14 cellular contexts compared by ENCODE assay signal in the genomic region with DNA sequence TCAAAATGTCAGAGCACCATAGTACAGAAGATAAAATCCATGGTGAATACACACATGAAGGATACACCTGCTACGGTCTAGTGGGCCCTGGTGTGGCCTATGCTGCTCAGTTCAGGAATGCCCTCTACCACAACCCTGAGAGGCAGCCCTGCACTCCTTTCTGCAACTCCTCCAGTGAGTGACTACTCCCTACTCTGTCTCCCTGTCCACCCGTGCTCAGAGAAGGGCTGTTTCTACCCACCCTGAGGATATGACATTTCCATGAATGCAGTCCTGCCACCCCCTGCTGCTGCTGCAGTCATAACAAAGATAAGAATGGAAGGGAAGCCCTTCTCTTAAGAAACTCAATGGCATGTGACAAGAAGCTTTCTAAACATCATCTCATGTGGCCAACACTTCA.
DNase-seq lines count a peak whose midpoint lies in the region; ATAC-seq and TF ChIP-seq lines count a peak whose summit lies in the region.
"Had no signal": no experiment of that assay in that cellular context is flagged by ENCODE, and none has a peak within 500 bp of the region (broad histone marks: within the 10 kb centered on the region; RNA-seq: fewer than 3 reads in every experiment).

No MANE protein-coding gene starts in this region.

- TF ChIP-seq CTCF in choroid plexus epithelial cell (conservative IDR thresholded peaks at IDR 0.05; ENCODE audit: low read depth, low read length) = no peak

- peaks cover 24% of the 10 kb centered on the region for H3K27me3 Mint-ChIP-seq in stimulated activated naive CD8-positive, alpha-beta T cell treated with anti-CD3 and anti-CD28 coated beads, Interleukin-15, amount 100 ng/mL, for 72 hours
- peaks cover 0 to 23% of the 10 kb centered on the region in 2 donors for H3K27me3 Mint-ChIP-seq in effector memory CD8-positive, alpha-beta T cell
- H3K27me3 Mint-ChIP-seq: CD4-positive, CD25-positive, alpha-beta regulatory T cell had no signal

- no peaks in the 10 kb centered on the region for H3K4me1 Mint-ChIP-seq in stimulated activated naive CD8-positive, alpha-beta T cell treated with anti-CD3 and anti-CD28 coated beads, Interleukin-15, amount 100 ng/mL, for 72 hours
- no peaks in the 10 kb centered on the region for H3K4me1 Mint-ChIP-seq in stimulated activated effector memory CD8-positive, alpha-beta T cell treated with anti-CD3 and anti-CD28 coated beads, Interleukin-12 subunit alpha, Interleukin-12 subunit beta, amount 100 ng/mL, for 72 hours
- no peaks in the 10 kb centered on the region for H3K4me1 Mint-ChIP-seq in effector memory CD8-positive, alpha-beta T cell (ENCODE audit: low read depth in 2 of 2)
- H3K4me1 Mint-ChIP-seq: CD4-positive, CD25-positive, alpha-beta regulatory T cell had no signal

- H3K36me3 Mint-ChIP-seq in stimulated activated effector memory CD8-positive, alpha-beta T cell treated with anti-CD3 and anti-CD28 coated beads, Interleukin-12 subunit alpha, Interleukin-12 subunit beta, amount 100 ng/mL, for 72 hours = no peaks in the 10 kb centered on the region
- H3K36me3 Mint-ChIP-seq in effector memory CD8-positive, alpha-beta T cell (ENCODE audit: insufficient read depth) = no peaks in the 10 kb centered on the region
- H3K36me3 Mint-ChIP-seq: CD4-positive, CD25-positive, alpha-beta regulatory T cell had no signal

- no peak overlapping the region for H3K4me3 Mint-ChIP-seq in stimulated activated naive CD8-positive, alpha-beta T cell treated with anti-CD3 and anti-CD28 coated beads, Interleukin-15, amount 100 ng/mL, for 72 hours
- H3K4me3 Mint-ChIP-seq in stimulated activated effector memory CD8-positive, alpha-beta T cell treated with anti-CD3 and anti-CD28 coated beads, Interleukin-12 subunit alpha, Interleukin-12 subunit beta, amount 100 ng/mL, for 72 hours = no peak overlapping the region
- H3K4me3 Mint-ChIP-seq in effector memory CD8-positive, alpha-beta T cell = no peak overlapping the region
- H3K4me3 Mint-ChIP-seq: CD4-positive, CD25-positive, alpha-beta regulatory T cell; H9 had no signal

- no peak overlapping the region for H3K4me3 ChIP-seq in choroid plexus epithelial cell (ENCODE audit: low read depth, low read length)
- H3K4me3 ChIP-seq: BLaER1 treated with 17β-estradiol and CSF1 and Interleukin-3, amounts not matched to agents 10 nM and 100 nM had no signal

- ATAC-seq in stimulated activated naive CD8-positive, alpha-beta T cell treated with anti-CD3 and anti-CD28 coated beads, Interleukin-15, amount 100 ng/mL, for 72 hours = peak; percentile 31
- ATAC-seq in stimulated activated naive CD8-positive, alpha-beta T cell treated with anti-CD3 and anti-CD28 coated beads, Interleukin-15, Interleukin-2, amounts not matched to agents 100 U/mL and 50 U/mL, for 24 hours = no peak
- peak; percentile 29 for ATAC-seq in stimulated activated effector memory CD8-positive, alpha-beta T cell treated with anti-CD3 and anti-CD28 coated beads, Interleukin-12 subunit alpha, Interleukin-12 subunit beta, amount 100 ng/mL, for 72 hours
- ATAC-seq in effector memory CD8-positive, alpha-beta T cell (replicated peaks) = no peak

- H3K27ac Mint-ChIP-seq in stimulated activated naive CD8-positive, alpha-beta T cell treated with anti-CD3 and anti-CD28 coated beads, Interleukin-15, amount 100 ng/mL, for 72 hours = no peak overlapping the region
- H3K27ac Mint-ChIP-seq in stimulated activated effector memory CD8-positive, alpha-beta T cell treated with anti-CD3 and anti-CD28 coated beads, Interleukin-12 subunit alpha, Interleukin-12 subunit beta, amount 100 ng/mL, for 72 hours = no peak overlapping the region
- H3K27ac Mint-ChIP-seq in effector memory CD8-positive, alpha-beta T cell = no peak overlapping the region
- H3K27ac Mint-ChIP-seq: CD4-positive, CD25-positive, alpha-beta regulatory T cell; H9 had no signal

- H3K9me3 Mint-ChIP-seq in stimulated activated naive CD8-positive, alpha-beta T cell treated with anti-CD3 and anti-CD28 coated beads, Interleukin-15, amount 100 ng/mL, for 72 hours = peaks cover 0 to 7% of the 10 kb centered on the region in 2 donors
- H3K9me3 Mint-ChIP-seq in stimulated activated effector memory CD8-positive, alpha-beta T cell treated with anti-CD3 and anti-CD28 coated beads, Interleukin-12 subunit alpha, Interleukin-12 subunit beta, amount 100 ng/mL, for 72 hours = peaks cover 3% of the 10 kb centered on the region
- H3K9me3 Mint-ChIP-seq in effector memory CD8-positive, alpha-beta T cell = peaks cover 0 to 1% of the 10 kb centered on the region in 2 donors
- H3K9me3 Mint-ChIP-seq: H9 had no signal

- DNase-seq in stimulated activated naive CD8-positive, alpha-beta T cell treated with anti-CD3 and anti-CD28 coated beads, Interleukin-15, amount 100 ng/mL, for 72 hours = no peak
- no peak for DNase-seq in stimulated activated naive CD8-positive, alpha-beta T cell treated with anti-CD3 and anti-CD28 coated beads, Interleukin-15, Interleukin-2, amounts not matched to agents 100 U/mL and 50 U/mL, for 24 hours
- DNase-seq in choroid plexus epithelial cell (ENCODE audit: low read depth) (peak; percentile 50), hypothalamus (lab: John Stamatoyannopoulos, UW) (no peak), SHP77 treated with DMSO at 0.1 percent for 48 hours (lab: John Stamatoyannopoulos, UW) (no peak)
- DNase-seq in stimulated activated effector memory CD8-positive, alpha-beta T cell treated with anti-CD3 and anti-CD28 coated beads, Interleukin-12 subunit alpha, Interleukin-12 subunit beta, amount 100 ng/mL, for 72 hours (ENCODE audit: low spot score in 2 of 2) = no peak
- no peak for DNase-seq in effector memory CD8-positive, alpha-beta T cell
- DNase-seq: 8988T; ACHN; CD4-positive, CD25-positive, alpha-beta regulatory T cell; DMS53; GOT3; H9 had no signal

Comparison
In these comparisons a context has a peak if more than half of its experiments do, and no peak if none do; other contexts are left out.
1. ATAC-seq: peak in stimulated activated naive CD8-positive, alpha-beta T cell treated with anti-CD3 and anti-CD28 coated beads, Interleukin-15, amount 100 ng/mL, for 72 hours (single experiment) and stimulated activated effector memory CD8-positive, alpha-beta T cell treated with anti-CD3 and anti-CD28 coated beads, Interleukin-12 subunit alpha, Interleukin-12 subunit beta, amount 100 ng/mL, for 72 hours (single experiment); none in stimulated activated naive CD8-positive, alpha-beta T cell treated with anti-CD3 and anti-CD28 coated beads, Interleukin-15, Interleukin-2, amounts not matched to agents 100 U/mL and 50 U/mL, for 24 hours (single experiment) and effector memory CD8-positive, alpha-beta T cell (single experiment).